ENCODE assay signal across 11 cellular contexts in the genomic region with DNA sequence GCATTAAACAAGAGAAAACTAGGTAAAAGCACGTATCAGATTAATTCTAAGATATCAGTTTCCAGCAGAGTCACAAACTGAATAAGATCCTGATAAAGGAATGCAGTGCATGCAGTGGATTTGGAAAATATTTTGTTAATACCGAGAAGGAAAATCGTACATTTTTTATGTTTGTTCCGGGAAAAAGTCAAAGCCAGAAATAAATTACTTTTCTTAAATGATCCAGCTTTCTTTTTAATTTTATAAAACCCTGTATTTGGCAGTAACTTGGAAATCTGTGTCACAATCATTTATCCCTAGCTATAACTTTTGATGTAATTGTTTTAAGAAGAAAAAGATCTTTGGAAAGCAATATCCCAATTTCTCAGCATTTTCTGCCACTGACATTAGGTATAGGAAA. TPM values are rescaled to one million over a fixed set of nuclear protein-coding genes. Genes with fewer than 3 reads are reported as not detected.
A peak's percentile ranks its signal among the peaks of the same experiment; 100 is the strongest.
DNase-seq lines count a peak whose midpoint lies in the region; TF ChIP-seq lines count a peak whose summit lies in the region.
"Had no signal": no experiment of that assay in that cellular context is flagged by ENCODE, and none has a peak within 500 bp of the region (broad histone marks: within the 10 kb centered on the region; RNA-seq: fewer than 3 reads in every experiment).

No MANE protein-coding gene starts in this region.

- H2BK15ac ChIP-seq in mesenchymal stem cell (ENCODE audit: low read depth, poor library complexity, severe bottlenecking), result no peak overlapping the region

- H3K27ac ChIP-seq in SK-N-SH (ENCODE audit: low read depth in 2 of 2, low read length in 1 of 2) (peak overlapping the region; percentile 76 to 79; a peak in 3 of 4 replicates), mesenchymal stem cell (ENCODE audit: low read length, poor library complexity, severe bottlenecking) (no peak overlapping the region), subcutaneous abdominal adipose tissue (ENCODE audit: low read depth, low read length) (peak overlapping the region; percentile 96)

- H3K4ac ChIP-seq in mesenchymal stem cell (ENCODE audit: low read depth in 1 of 2, low read length in 2 of 2), result no peak overlapping the region

- H2BK5ac ChIP-seq in mesenchymal stem cell (ENCODE audit: low read depth, low read length, poor library complexity, severe bottlenecking), result no peak overlapping the region

- H2BK120ac ChIP-seq in mesenchymal stem cell (ENCODE audit: low read depth, low read length), result no peak overlapping the region

- H3K4me1 ChIP-seq in SK-N-SH (ENCODE audit: control insufficient read depth in 1 of 2, insufficient read depth in 2 of 2, low read depth in 1 of 2, low read length in 1 of 2) (peaks cover 0 to 25% of the 10 kb centered on the region in 2 experiments; a peak in 3 of 4 replicates), endocrine pancreas (ENCODE audit: control insufficient read depth, insufficient read depth, low read length) (no peaks in the 10 kb centered on the region), mesenchymal stem cell (ENCODE audit: control insufficient read depth, insufficient read depth, low read depth, low read length) (peaks cover 7% of the 10 kb centered on the region), subcutaneous abdominal adipose tissue (ENCODE audit: control insufficient read depth in 5 of 5, insufficient read depth in 5 of 5, low read length in 5 of 5) (peaks cover 4 to 47% (median 43%) of the 10 kb centered on the region in 5 donors)

- H3K14ac ChIP-seq in mesenchymal stem cell (ENCODE audit: low read length in 2 of 2), result no peak overlapping the region

- peak overlapping the region; percentile 22 to 67; a peak in 3 of 4 replicates for H3K4me3 ChIP-seq in SK-N-SH (ENCODE audit: low read depth in 2 of 2, low read length in 1 of 2)
- H3K4me3 ChIP-seq in endocrine pancreas (ENCODE audit: control insufficient read depth, insufficient read depth, low read length), result peak overlapping the region; percentile 31
- peak overlapping the region in 1 of 2 experiments; percentile 66 for H3K4me3 ChIP-seq in mesenchymal stem cell (ENCODE audit: insufficient read depth in 1 of 2, low read depth in 1 of 2, low read length in 2 of 2)
- peak overlapping the region; percentile 75 to 91 (median 80) for H3K4me3 ChIP-seq in subcutaneous abdominal adipose tissue (ENCODE audit: low read depth in 1 of 5, low read length in 5 of 5)

- H2BK12ac ChIP-seq in mesenchymal stem cell (ENCODE audit: low read length in 2 of 2), result no peak overlapping the region

- no peaks in the 10 kb centered on the region for H3K79me1 ChIP-seq in mesenchymal stem cell (replicated peaks; ENCODE audit: low read length, poor library complexity, severe bottlenecking)

- POLR2A ChIA-PET in SK-N-SH (lab: Yijun Ruan, JAX), result no interaction called here

- H2AFZ ChIP-seq in SK-N-SH (ENCODE audit: low read depth) (peak overlapping the region; percentile 85), mesenchymal stem cell (ENCODE audit: low read depth, low read length) (no peak overlapping the region)

- 18% methylated on average over 4 of the region's 4 CpGs for WGBS in SK-N-SH (ENCODE audit: low lambda C conversion rate)
- 100% methylated on average over 1 of the region's 4 CpGs for WGBS in mesenchymal stem cell

- H3K79me2 ChIP-seq in SK-N-SH (ENCODE audit: insufficient read depth), result peaks cover 41% of the 10 kb centered on the region

- H4K91ac ChIP-seq in mesenchymal stem cell (ENCODE audit: low read length), result no peak overlapping the region

- H3K9me2 ChIP-seq in SK-N-SH, result no peaks in the 10 kb centered on the region

- no peak overlapping the region for H3K18ac ChIP-seq in mesenchymal stem cell (ENCODE audit: low read depth in 1 of 2, low read length in 2 of 2)

- H3K23ac ChIP-seq in mesenchymal stem cell (ENCODE audit: low read length in 2 of 2), result no peak overlapping the region

- no peak for TF ChIP-seq EP300 in SK-N-SH (IDR thresholded peaks at IDR 0.05; ENCODE audit: borderline replicate concordance in 1 of 2, low read depth in 1 of 2, low read length in 1 of 2)

- no peak for TF ChIP-seq RAD21 in SK-N-SH (IDR thresholded peaks at IDR 0.05; ENCODE audit: low read length)

- no peaks in the 10 kb centered on the region for H4K20me1 ChIP-seq in SK-N-SH (ENCODE audit: insufficient read depth)

- H2AK5ac ChIP-seq in mesenchymal stem cell (ENCODE audit: low read length, severe bottlenecking), result no peak overlapping the region

- H3K27me3 ChIP-seq in SK-N-SH (ENCODE audit: insufficient read depth) (no peaks in the 10 kb centered on the region), endocrine pancreas (ENCODE audit: control insufficient read depth, insufficient read depth, low read length) (no peaks in the 10 kb centered on the region), mesenchymal stem cell (ENCODE audit: control insufficient read depth in 1 of 2, insufficient read depth in 1 of 2, low read length in 2 of 2) (no peaks in the 10 kb centered on the region), subcutaneous abdominal adipose tissue (ENCODE audit: control insufficient read depth in 5 of 5, insufficient read depth in 4 of 5, low read length in 5 of 5) (no peaks in the 10 kb centered on the region)

- H3K4me2 ChIP-seq in SK-N-SH, result peak overlapping the region; percentile 78
- no peak overlapping the region for H3K4me2 ChIP-seq in mesenchymal stem cell (ENCODE audit: low read length, poor library complexity, severe bottlenecking)

- H3F3A ChIP-seq in SK-N-SH (replicated peaks; ENCODE audit: insufficient read depth), result peaks cover 12% of the 10 kb centered on the region

- H3K9me3 ChIP-seq in SK-N-SH (no peaks in the 10 kb centered on the region), endocrine pancreas (ENCODE audit: control insufficient read depth, low read length) (no peaks in the 10 kb centered on the region), mesenchymal stem cell (ENCODE audit: control insufficient read depth, low read length) (no peaks in the 10 kb centered on the region), subcutaneous abdominal adipose tissue (ENCODE audit: control insufficient read depth in 5 of 5, low read length in 5 of 5) (no peaks in the 10 kb centered on the region)

- CTCF ChIA-PET in SK-N-SH (lab: Yijun Ruan, JAX), result interaction anchor here (1.1 to 1.6 kb wide), 4 partner anchors 9 to 39 kb away, joined by 3 to 4 read pairs (median 4); no protein-coding TSS in a partner anchor

- peak overlapping the region; percentile 86 for H3K9ac ChIP-seq in SK-N-SH
- H3K9ac ChIP-seq in endocrine pancreas (ENCODE audit: control insufficient read depth, insufficient read depth, low read length), result no peak overlapping the region
- peak overlapping the region; percentile 75 for H3K9ac ChIP-seq in mesenchymal stem cell (ENCODE audit: low read length)
- H3K9ac ChIP-seq in subcutaneous abdominal adipose tissue (ENCODE audit: low read length in 5 of 5), result peak overlapping the region; percentile 83 to 99 (median 95)

- peaks cover 0 to 5% of the 10 kb centered on the region in 2 experiments for H3K36me3 ChIP-seq in SK-N-SH (replicated peaks in 1 of 2; ENCODE audit: control insufficient read depth in 1 of 2, insufficient read depth in 2 of 2, low read length in 1 of 2)
- no peaks in the 10 kb centered on the region for H3K36me3 ChIP-seq in endocrine pancreas (ENCODE audit: control insufficient read depth, insufficient read depth, low read length)
- H3K36me3 ChIP-seq in mesenchymal stem cell (ENCODE audit: control insufficient read depth in 1 of 2, insufficient read depth in 2 of 2, low read depth in 1 of 2, low read length in 2 of 2), result no peaks in the 10 kb centered on the region
- peaks cover 3 to 7% (median 4%) of the 10 kb centered on the region in 5 donors for H3K36me3 ChIP-seq in subcutaneous abdominal adipose tissue (ENCODE audit: control insufficient read depth in 5 of 5, insufficient read depth in 5 of 5, low read length in 5 of 5)

- in situ Hi-C loops in G401 (cut with HindIII; ENCODE audit: low sequenced_read_pairs), result no loop called here

- no peak overlapping the region for H4K8ac ChIP-seq in mesenchymal stem cell (ENCODE audit: low read length)

- no peak for DNase-seq in SK-N-SH
- no peak for DNase-seq in mesenchymal stem cell
- no peak for DNase-seq in activated CD4-positive, alpha-beta T cell treated with anti-CD3 and anti-CD28 coated beads for 1 hour
- DNase-seq in GF-D8 (lab: John Stamatoyannopoulos, UW), result no peak
- no peak for DNase-seq in NCI-H2196 treated with DMSO at 0.1 percent for 48 hours (lab: John Stamatoyannopoulos, UW; ENCODE audit: unreplicated experiment)
- DNase-seq in G401 (ENCODE audit: low spot score), result no peak
- DNase-seq: activated CD4-positive, alpha-beta T cell treated with anti-CD3 and anti-CD28 coated beads, Interleukin-2, amount 10 ng/mL, durations not matched to agents 24 days and 14 days; OCI-M1; T-helper 1 cell had no signal

- TF ChIP-seq CTCF in SK-N-SH (IDR thresholded peaks at IDR 0.05), result no peak

TF ChIP-seq in SK-N-SH, 30 proteins besides CTCF, POLR2A, EP300 and RAD21:
- TF ChIP-seq RCOR1 (IDR thresholded peaks at IDR 0.05; ENCODE audit: low read length) (no peak), JUND (IDR thresholded peaks at IDR 0.05) (0 out of 2 replicates have a peak, but pooled peaks have one; percentile 2), RFX5 (IDR thresholded peaks at IDR 0.05; ENCODE audit: low read length) (no peak), TCF12 (IDR thresholded peaks at IDR 0.05) (0 out of 2 replicates have a peak, but pooled peaks have one; percentile 10)
- TF ChIP-seq, protein P1, sequence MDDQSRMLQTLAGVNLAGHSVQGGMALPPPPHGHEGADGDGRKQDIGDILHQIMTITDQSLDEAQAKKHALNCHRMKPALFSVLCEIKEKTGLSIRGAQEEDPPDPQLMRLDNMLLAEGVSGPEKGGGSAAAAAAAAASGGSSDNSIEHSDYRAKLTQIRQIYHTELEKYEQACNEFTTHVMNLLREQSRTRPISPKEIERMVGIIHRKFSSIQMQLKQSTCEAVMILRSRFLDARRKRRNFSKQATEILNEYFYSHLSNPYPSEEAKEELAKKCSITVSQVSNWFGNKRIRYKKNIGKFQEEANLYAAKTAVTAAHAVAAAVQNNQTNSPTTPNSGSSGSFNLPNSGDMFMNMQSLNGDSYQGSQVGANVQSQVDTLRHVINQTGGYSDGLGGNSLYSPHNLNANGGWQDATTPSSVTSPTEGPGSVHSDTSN (IDR thresholded peaks at IDR 0.05), result 0 out of 2 replicates have a peak, but pooled peaks have one; percentile 8

RNA-seq across cellular contexts. Expression of a gene that starts 1.0 kb away (rescaled TPM):
- polyA plus RNA-seq in SK-N-SH (2012; rRNA removed), result 1.8 and 2.3 TPM in 2 replicates
- polyA plus RNA-seq in SK-N-SH (2012; cell fraction: cytosol; rRNA removed), result 2.0 and 2.7 TPM in 2 replicates
- 1.7 and 3.9 TPM in 2 replicates for polyA plus RNA-seq in SK-N-SH (2012; cell fraction: nucleus; rRNA removed)
- polyA plus RNA-seq in mesenchymal stem cell (2013, experiment 1 of 2), result 0.88 TPM
- polyA plus RNA-seq in mesenchymal stem cell (2013, experiment 2 of 2), result 0.81 TPM
- 43.5 and 56.9 TPM in 2 replicates for total RNA-seq in G401 (2014; rRNA removed; shearing (Covaris generic))
- total RNA-seq: activated CD4-positive, alpha-beta T cell treated with anti-CD3 and anti-CD28 coated beads, Interleukin-2, amount 10 ng/mL, durations not matched to agents 24 days and 14 days had no signal
